Comparison of ENCODE assay signal across 13 cellular contexts in the genomic region with DNA sequence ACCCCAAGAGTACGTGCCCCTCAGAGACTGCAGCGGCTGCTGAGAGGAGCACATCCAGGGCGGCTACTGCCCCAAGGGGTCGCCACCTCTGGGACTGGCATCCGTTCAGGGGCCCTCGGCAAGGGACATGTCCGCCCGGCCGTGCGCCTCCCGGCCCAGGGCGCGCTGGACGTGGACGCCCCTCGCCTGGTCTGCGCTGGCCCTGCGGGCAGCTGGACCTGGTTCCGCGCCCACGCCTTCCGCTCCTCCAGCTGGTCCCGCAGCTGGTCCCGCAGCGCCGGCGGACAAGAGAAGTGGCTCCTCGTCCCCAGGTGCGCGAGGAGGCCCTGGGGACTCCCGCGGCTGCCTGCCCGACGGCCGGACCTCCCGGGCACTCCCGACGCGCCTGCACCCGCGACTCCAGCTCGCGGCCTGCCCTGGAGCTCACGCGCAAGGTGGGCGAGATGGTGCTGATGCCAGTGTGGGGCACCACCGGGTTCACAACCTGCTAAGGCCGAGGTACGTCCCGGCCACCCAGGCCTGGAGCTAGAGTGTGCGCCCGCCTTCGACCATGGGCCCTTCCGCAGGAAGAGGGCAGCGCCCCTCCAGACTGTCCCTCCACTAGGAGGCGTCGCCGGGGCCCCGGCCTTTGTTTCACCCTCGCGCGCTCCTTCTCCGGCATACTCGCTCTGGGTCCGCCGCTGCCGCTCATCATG. TPM values are rescaled to one million over a fixed set of nuclear protein-coding genes. Genes with fewer than 3 reads are reported as not detected.
A peak's percentile ranks its signal among the peaks of the same experiment; 100 is the strongest.
DNase-seq lines count a peak whose midpoint lies in the region; ATAC-seq and TF ChIP-seq lines count a peak whose summit lies in the region.
"Had no signal": no experiment of that assay in that cellular context is flagged by ENCODE, and none has a peak within 500 bp of the region (broad histone marks: within the 10 kb centered on the region; RNA-seq: fewer than 3 reads in every experiment).

No MANE protein-coding gene starts in this region.

- peaks cover 24% of the 10 kb centered on the region for H3K9me3 Mint-ChIP-seq in mesothelial cell of epicardium

- no peak overlapping the region for H3K27ac ChIP-seq in neutrophil

- TF ChIP-seq CTCF in neutrophil (IDR thresholded peaks at IDR 0.05) = no peak
- no peak for TF ChIP-seq CTCF in mesothelial cell of epicardium (IDR thresholded peaks at IDR 0.05; ENCODE audit: unreplicated experiment)

- DNase-seq in Right ventricle myocardium inferior (ENCODE audit: missing footprints) (no peak), cardiac septum (ENCODE audit: low spot score) (no peak), mesothelial cell of epicardium (ENCODE audit: low spot score in 2 of 2, unreplicated experiment in 2 of 2) (no peak)
- DNase-seq: NCI-H2227 treated with DMSO at 0.1 percent for 48 hours had no signal

- H3K27me3 Mint-ChIP-seq in mesothelial cell of epicardium (ENCODE audit: low read depth) = peaks cover 29% of the 10 kb centered on the region

- ATAC-seq in Right ventricle myocardium inferior (peak; percentile 38), esophagus mucosa (peak; percentile 30), GM19328 (IDR thresholded peaks at IDR 0.05; ENCODE audit: unreplicated experiment) (no peak), HG03457 (IDR thresholded peaks at IDR 0.05; ENCODE audit: unreplicated experiment) (no peak), GM19023 (IDR thresholded peaks at IDR 0.05; ENCODE audit: unreplicated experiment) (no peak)

- H3K36me3 Mint-ChIP-seq in mesothelial cell of epicardium = peaks cover 8% of the 10 kb centered on the region

- H3K27me3 ChIP-seq in neutrophil = peaks cover 67% of the 10 kb centered on the region

- H3K4me1 ChIP-seq in neutrophil (ENCODE audit: control insufficient read depth in 1 of 2, insufficient read depth in 1 of 2, low read depth in 1 of 2, low read length in 1 of 2) = peaks cover 10% of the 10 kb centered on the region in 2 experiments

- H3K36me3 ChIP-seq in neutrophil = no peaks in the 10 kb centered on the region

- peak overlapping the region; percentile 20 to 25 for H3K4me3 ChIP-seq in neutrophil (ENCODE audit: low read depth in 1 of 2, low read length in 1 of 2)

- no peaks in the 10 kb centered on the region for H3K9me3 ChIP-seq in neutrophil

- H3K27ac Mint-ChIP-seq in mesothelial cell of epicardium = no peak overlapping the region
- H3K27ac Mint-ChIP-seq: CD4-positive, alpha-beta memory T cell had no signal

- intact Hi-C loops in Right ventricle myocardium inferior (cut with DNase I) = no loop called here
- intact Hi-C loops in cardiac septum (cut with DNase I) = no loop called here

- H3K4me3 Mint-ChIP-seq in mesothelial cell of epicardium = no peak overlapping the region
- H3K4me3 Mint-ChIP-seq: neural crest cell had no signal

- no peaks in the 10 kb centered on the region for H3K4me1 Mint-ChIP-seq in mesothelial cell of epicardium
- H3K4me1 Mint-ChIP-seq: neural crest cell had no signal

RNA-seq across cellular contexts. Expression of gene GP9, which starts 14.4 kb away (rescaled TPM):
- total RNA-seq in Right ventricle myocardium inferior = not detected
- 0.27 TPM for total RNA-seq in cardiac septum
- total RNA-seq in esophagus mucosa = not detected
- total RNA-seq in mesothelial cell of epicardium = not detected in 3 replicates
- total RNA-seq: CD4-positive, alpha-beta memory T cell; H4; neural crest cell; SK-MEL-5 had no signal

RNA-seq across cellular contexts. Expression of gene EFCC1, which starts 45.1 kb away (rescaled TPM):
- 2.3 TPM for total RNA-seq in Right ventricle myocardium inferior
- total RNA-seq in cardiac septum = 1.7 TPM
- total RNA-seq in esophagus mucosa = 0.20 TPM
- total RNA-seq in mesothelial cell of epicardium = 0.29 to 0.67 TPM (median 0.31 TPM) in 3 replicates
- total RNA-seq: CD4-positive, alpha-beta memory T cell had no signal

RNA-seq across cellular contexts. Expression of gene CFAP92, which starts 52.3 kb away (rescaled TPM):
- total RNA-seq in Right ventricle myocardium inferior = 0.49 TPM
- 0.27 TPM for total RNA-seq in cardiac septum
- total RNA-seq in esophagus mucosa = 0.80 TPM
- 0.76 to 1.2 TPM (median 1.1 TPM) in 3 replicates for total RNA-seq in mesothelial cell of epicardium

Comparison
In these comparisons a context has a peak if more than half of its experiments do, and no peak if none do; other contexts are left out.
1. ATAC-seq: peak in Right ventricle myocardium inferior (single experiment) and esophagus mucosa (single experiment); none in GM19328 (single experiment), HG03457 (single experiment) and GM19023 (single experiment).